9 cellular contexts compared by ENCODE assay signal in the genomic region with DNA sequence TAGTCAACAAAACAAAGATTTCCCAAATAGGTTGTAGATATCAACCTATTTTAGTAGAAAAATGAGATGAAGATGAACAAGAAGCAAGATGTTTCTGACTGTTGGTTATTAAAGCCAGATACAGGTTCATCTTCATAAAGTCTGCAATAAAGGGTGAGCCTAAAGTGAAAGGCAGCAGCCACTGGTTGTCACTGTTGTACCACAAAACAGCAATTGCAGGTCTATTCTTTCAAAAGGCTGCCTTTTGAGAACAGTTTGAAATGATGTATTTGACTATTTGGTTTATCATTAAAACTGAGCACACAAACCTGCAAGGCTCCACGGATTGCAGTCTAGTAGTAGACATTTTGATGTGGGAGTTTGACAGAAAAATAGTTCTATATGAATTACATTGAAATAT.
A peak's percentile ranks its signal among the peaks of the same experiment; 100 is the strongest.
DNase-seq lines count a peak whose midpoint lies in the region; ATAC-seq lines count a peak whose summit lies in the region.
"Had no signal": no experiment of that assay in that cellular context is flagged by ENCODE, and none has a peak within 500 bp of the region (broad histone marks: within the 10 kb centered on the region; RNA-seq: fewer than 3 reads in every experiment).

No MANE protein-coding gene starts in this region.

- ATAC-seq in Right ventricle myocardium inferior, result no peak
- no peak for ATAC-seq in GM21515 (IDR thresholded peaks at IDR 0.05; ENCODE audit: unreplicated experiment)

- DNase-seq in NCI-H345 (lab: John Stamatoyannopoulos, UW) (peak; percentile 3), NCI-H345 treated with DMSO at 0.1 percent for 48 hours (lab: John Stamatoyannopoulos, UW; ENCODE audit: unreplicated experiment) (no peak), NCI-H69 (lab: John Stamatoyannopoulos, UW) (peak; percentile 55), fibroblast of gingiva (ENCODE audit: low read depth) (peak; percentile 29), superior temporal gyrus (ENCODE audit: extremely low spot score) (peak; percentile 61), hepatic stellate cell (ENCODE audit: low spot score) (no peak), Right ventricle myocardium inferior (ENCODE audit: missing footprints) (no peak)
- DNase-seq: C1 segment of cervical spinal cord had no signal

- intact Hi-C loops in Right ventricle myocardium inferior (cut with DNase I), result no loop called here

Comparison
In these comparisons a context has a peak if more than half of its experiments do, and no peak if none do; other contexts are left out.
1. DNase-seq: peak in NCI-H345 (single experiment), NCI-H69 (single experiment), fibroblast of gingiva (single experiment) and superior temporal gyrus (single experiment); none in NCI-H345 treated with DMSO at 0.1 percent for 48 hours (single experiment), hepatic stellate cell (single experiment) and Right ventricle myocardium inferior (single experiment).